11 cellular contexts compared by ENCODE assay signal in the genomic region with DNA sequence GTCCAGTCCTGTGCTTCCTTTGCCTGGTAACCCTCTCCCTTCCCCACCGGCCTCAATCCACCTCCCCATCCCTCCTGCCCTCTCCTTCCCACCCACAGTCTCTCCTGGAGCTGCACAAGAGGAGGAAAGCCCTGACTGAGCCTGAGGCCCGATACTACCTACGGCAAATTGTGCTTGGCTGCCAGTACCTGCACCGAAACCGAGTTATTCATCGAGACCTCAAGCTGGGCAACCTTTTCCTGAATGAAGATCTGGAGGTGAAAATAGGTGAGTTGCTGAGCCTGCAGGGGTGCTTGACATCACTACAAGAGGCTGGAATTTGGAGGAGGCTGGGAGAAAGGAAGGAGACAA. TPM values are rescaled to one million over a fixed set of nuclear protein-coding genes. Genes with fewer than 3 reads are reported as not detected.
DNase-seq lines count a peak whose midpoint lies in the region; ATAC-seq and TF ChIP-seq lines count a peak whose summit lies in the region.
"Had no signal": no experiment of that assay in that cellular context is flagged by ENCODE, and none has a peak within 500 bp of the region (broad histone marks: within the 10 kb centered on the region; RNA-seq: fewer than 3 reads in every experiment).

No MANE protein-coding gene starts in this region.

- DNase-seq in AG09309 (ENCODE audit: low read depth), result no peak
- DNase-seq: activated B cell treated with CpG ODN at 0.5 μM for 24 hours, NCI-H1694 treated with DMSO at 0.1 percent for 48 hours had no signal

- peak overlapping the region; percentile 99 for H3K9ac ChIP-seq in iPS-20b (ENCODE audit: low read depth, low read length)
- H3K9ac ChIP-seq: parathyroid adenoma had no signal

- peak overlapping the region; percentile 78 for H3K27ac Mint-ChIP-seq in activated T-helper 17 cell treated with anti-CD3 and anti-CD28 coated beads, Interleukin-2, amount 50 U/mL, for 72 hours
- H3K27ac Mint-ChIP-seq: activated B cell treated with CpG ODN at 0.5 μM for 24 hours had no signal

- no peaks in the 10 kb centered on the region for H3K9me3 Mint-ChIP-seq in activated T-helper 17 cell treated with anti-CD3 and anti-CD28 coated beads, Interleukin-2, amount 50 U/mL, for 72 hours
- H3K9me3 Mint-ChIP-seq: activated B cell treated with CpG ODN at 0.5 μM for 24 hours had no signal

- H3K27me3 ChIP-seq in iPS-20b (ENCODE audit: insufficient read depth, low read length), result no peaks in the 10 kb centered on the region

- H3K36me3 Mint-ChIP-seq in activated T-helper 17 cell treated with anti-CD3 and anti-CD28 coated beads, Interleukin-2, amount 50 U/mL, for 72 hours (ENCODE audit: low read depth), result peaks cover 69% of the 10 kb centered on the region

- H3K4me1 Mint-ChIP-seq in activated T-helper 17 cell treated with anti-CD3 and anti-CD28 coated beads, Interleukin-2, amount 50 U/mL, for 72 hours, result peaks cover 5% of the 10 kb centered on the region

- H3K4me3 ChIP-seq in AG09309 (ENCODE audit: control insufficient read depth, low read depth, low read length), result peak overlapping the region; percentile 75
- H3K4me3 ChIP-seq in HEK293 (ENCODE audit: low read depth, low read length), result peak overlapping the region; percentile 87
- peak overlapping the region; percentile 100 for H3K4me3 ChIP-seq in iPS-20b (ENCODE audit: low read length)

- ATAC-seq in activated T-helper 17 cell treated with anti-CD3 and anti-CD28 coated beads, Interleukin-2, amount 50 U/mL, for 72 hours (replicated peaks), result no peak
- ATAC-seq in GM19395 (IDR thresholded peaks at IDR 0.05; ENCODE audit: unreplicated experiment) (no peak), HG02642 (IDR thresholded peaks at IDR 0.05; ENCODE audit: poor library complexity, unreplicated experiment) (no peak), GM19351 (IDR thresholded peaks at IDR 0.05; ENCODE audit: unreplicated experiment) (no peak), HG02798 (IDR thresholded peaks at IDR 0.05; ENCODE audit: poor library complexity, unreplicated experiment) (no peak)

- POLR2A ChIA-PET in HEK293 (lab: Yijun Ruan, JAX), result interaction anchor here (0.9 to 4.5 kb wide), 7 partner anchors 10 to 115 kb away, joined by 3 to 33 read pairs (median 6); no protein-coding TSS in a partner anchor

- H3K4me1 ChIP-seq in HEK293 (ENCODE audit: control insufficient read depth, insufficient read depth, low read length) (peaks cover 9% of the 10 kb centered on the region), iPS-20b (ENCODE audit: insufficient read depth, low read length) (peaks cover 8% of the 10 kb centered on the region; the same call in 1 of the 2 replicates)
- H3K4me1 ChIP-seq: parathyroid adenoma had no signal

- no peak overlapping the region; the same call in 1 of the 2 replicates for H3K27ac ChIP-seq in HEK293 (ENCODE audit: extremely low read depth, low read depth, low read length)
- H3K27ac ChIP-seq in iPS-20b (ENCODE audit: low read length), result peak overlapping the region; percentile 86
- H3K27ac ChIP-seq: parathyroid adenoma had no signal

- peak overlapping the region; percentile 89 for H3K4me3 Mint-ChIP-seq in activated T-helper 17 cell treated with anti-CD3 and anti-CD28 coated beads, Interleukin-2, amount 50 U/mL, for 72 hours

- CTCF ChIA-PET in HEK293 (lab: Yijun Ruan, JAX), result interaction anchor here (0.7 to 4.3 kb wide), 3 partner anchors 10 to 820 kb away, joined by 4 to 14 read pairs (median 5); no protein-coding TSS in a partner anchor

- peaks cover 28 to 57% of the 10 kb centered on the region in 2 experiments for H3K36me3 ChIP-seq in HEK293 (ENCODE audit: control insufficient read depth in 2 of 2, insufficient read depth in 1 of 2, low read length in 2 of 2)
- H3K36me3 ChIP-seq in iPS-20b (ENCODE audit: insufficient read depth, low read depth, low read length), result peaks cover 58% of the 10 kb centered on the region

- H3K27me3 Mint-ChIP-seq in activated T-helper 17 cell treated with anti-CD3 and anti-CD28 coated beads, Interleukin-2, amount 50 U/mL, for 72 hours, result no peaks in the 10 kb centered on the region
- H3K27me3 Mint-ChIP-seq: activated B cell treated with CpG ODN at 0.5 μM for 24 hours had no signal

- no peaks in the 10 kb centered on the region for H3K9me3 ChIP-seq in HEK293 (ENCODE audit: control insufficient read depth, insufficient read depth, low read depth, low read length)
- no peaks in the 10 kb centered on the region for H3K9me3 ChIP-seq in iPS-20b (ENCODE audit: insufficient read depth, low read depth, low read length)

- TF ChIP-seq CTCF in AG09309 (IDR thresholded peaks at IDR 0.05; ENCODE audit: control insufficient read depth, insufficient read depth, low read depth, low read length, missing control alignments), result no peak
- no peak for TF ChIP-seq CTCF in HEK293 (tag by site-specific recombination; IDR thresholded peaks at IDR 0.05)

TF ChIP-seq in HEK293, 187 proteins besides CTCF, POLR2A, EP300 and RAD21:
- TF ChIP-seq ZFHX2 (tag by site-specific recombination; conservative IDR thresholded peaks at IDR 0.05), result peak; percentile 41; the same call in 1 of the 2 replicates
- no peak for TF ChIP-seq ZNF548 (tag by site-specific recombination; IDR thresholded peaks at IDR 0.05)
- peak; percentile 45; the same call in 1 of the 2 replicates for TF ChIP-seq EGR2 (tag by site-specific recombination; IDR thresholded peaks at IDR 0.05; ENCODE audit: low read depth)
- TF ChIP-seq ZIC2 (tag by site-specific recombination; IDR thresholded peaks at IDR 0.05), result peak; percentile 41
- peak; percentile 22; the same call in 1 of the 2 replicates for TF ChIP-seq PRDM1 (tag by site-specific recombination; IDR thresholded peaks at IDR 0.05)
- TF ChIP-seq GLIS1 (tag by site-specific recombination; IDR thresholded peaks at IDR 0.05), result peak; percentile 24; the same call in 1 of the 2 replicates
- TF ChIP-seq ZNF600 (tag by site-specific recombination; IDR thresholded peaks at IDR 0.05), result peak; percentile 20; the same call in 1 of the 2 replicates
- TF ChIP-seq, protein P1, sequence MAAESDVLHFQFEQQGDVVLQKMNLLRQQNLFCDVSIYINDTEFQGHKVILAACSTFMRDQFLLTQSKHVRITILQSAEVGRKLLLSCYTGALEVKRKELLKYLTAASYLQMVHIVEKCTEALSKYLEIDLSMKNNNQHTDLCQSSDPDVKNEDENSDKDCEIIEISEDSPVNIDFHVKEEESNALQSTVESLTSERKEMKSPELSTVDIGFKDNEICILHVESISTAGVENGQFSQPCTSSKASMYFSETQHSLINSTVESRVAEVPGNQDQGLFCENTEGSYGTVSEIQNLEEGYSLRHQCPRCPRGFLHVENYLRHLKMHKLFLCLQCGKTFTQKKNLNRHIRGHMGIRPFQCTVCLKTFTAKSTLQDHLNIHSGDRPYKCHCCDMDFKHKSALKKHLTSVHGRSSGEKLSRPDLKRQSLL (tag by site-specific recombination; IDR thresholded peaks at IDR 0.05), result no peak
TF ChIP-seq in HEK293: peak in this region for 6.

RNA-seq across cellular contexts. Expression of a gene that starts 1.3 kb away (rescaled TPM):
- total RNA-seq in activated T-helper 17 cell treated with anti-CD3 and anti-CD28 coated beads, Interleukin-2, amount 50 U/mL, for 72 hours, result 100 to 1,000 TPM in 1 of 2 donors, 10 to 100 TPM in 1; 64.0 to 104 TPM

RNA-seq across cellular contexts. Expression of a gene that starts 33.1 kb away (rescaled TPM):
- total RNA-seq in activated T-helper 17 cell treated with anti-CD3 and anti-CD28 coated beads, Interleukin-2, amount 50 U/mL, for 72 hours, result not detected
- total RNA-seq: activated B cell treated with CpG ODN at 0.5 μM for 24 hours had no signal

RNA-seq across cellular contexts. Expression of a gene that starts 38.7 kb away (rescaled TPM):
- 10 to 100 TPM; 60.6 to 98.6 TPM for total RNA-seq in activated T-helper 17 cell treated with anti-CD3 and anti-CD28 coated beads, Interleukin-2, amount 50 U/mL, for 72 hours

RNA-seq across cellular contexts. Expression of a gene that starts 38.9 kb away (rescaled TPM):
- total RNA-seq in activated T-helper 17 cell treated with anti-CD3 and anti-CD28 coated beads, Interleukin-2, amount 50 U/mL, for 72 hours, result 10 to 100 TPM; 17.6 to 20.5 TPM
